ENCODE assay signal across 1 cellular context in genomic region chr3:183511277-183512131, GRCh38.
A peak's percentile ranks its signal among the peaks of the same experiment; 100 is the strongest.
TF ChIP-seq lines count a peak whose summit lies in the region.

No MANE protein-coding gene starts in this region.

TF ChIP-seq in GM12878, 131 proteins besides CTCF, POLR2A, EP300 and RAD21:
- peak; percentile 79 for TF ChIP-seq MYB (IDR thresholded peaks at IDR 0.05; ENCODE audit: borderline replicate concordance, low read depth, low read length)
- 0 out of 2 replicates have a peak, but pooled peaks have one; percentile 15 for TF ChIP-seq RB1 (IDR thresholded peaks at IDR 0.05; ENCODE audit: borderline replicate concordance)
- TF ChIP-seq DPF2 (IDR thresholded peaks at IDR 0.05) = 0 out of 2 replicates have a peak, but pooled peaks have one; percentile 45
- TF ChIP-seq RAD51 (IDR thresholded peaks at IDR 0.05) = 0 out of 2 replicates have a peak, but pooled peaks have one; percentile 12
- TF ChIP-seq ZNF687 (IDR thresholded peaks at IDR 0.05) = peak; percentile 100
- peak; percentile 96 for TF ChIP-seq ZBTB4 (CRISPR knock-in tag; IDR thresholded peaks at IDR 0.05)
- peak; percentile 57 for TF ChIP-seq RELA (IDR thresholded peaks at IDR 0.05; ENCODE audit: borderline replicate concordance, partially characterized antibody)
- 0 out of 2 replicates have a peak, but pooled peaks have one; percentile 54 for TF ChIP-seq TCF3 (IDR thresholded peaks at IDR 0.05; ENCODE audit: borderline replicate concordance, insufficient read depth, low read depth, low read length)
- TF ChIP-seq IKZF2 (IDR thresholded peaks at IDR 0.05) = peak; percentile 22 to 31; a peak in 2 of 4 replicates
- TF ChIP-seq ZNF24 (IDR thresholded peaks at IDR 0.05) = 0 out of 2 replicates have a peak, but pooled peaks have one; percentile 33
- peak; percentile 55; the same call in 1 of the 2 replicates for TF ChIP-seq MTA2 (IDR thresholded peaks at IDR 0.05; ENCODE audit: low read depth)
- TF ChIP-seq YY1 (IDR thresholded peaks at IDR 0.05; ENCODE audit: low read depth, low read length) = 0 out of 2 replicates have a peak, but pooled peaks have one; percentile 24
- TF ChIP-seq NBN (IDR thresholded peaks at IDR 0.05) = 0 out of 2 replicates have a peak, but pooled peaks have one; percentile 28
- peak; percentile 71 for TF ChIP-seq SMARCA5 (IDR thresholded peaks at IDR 0.05)
- 0 out of 2 replicates have a peak, but pooled peaks have one; percentile 21 for TF ChIP-seq PAX5 (IDR thresholded peaks at IDR 0.05; ENCODE audit: borderline replicate concordance, low read depth, low read length)
- TF ChIP-seq, protein P1, sequence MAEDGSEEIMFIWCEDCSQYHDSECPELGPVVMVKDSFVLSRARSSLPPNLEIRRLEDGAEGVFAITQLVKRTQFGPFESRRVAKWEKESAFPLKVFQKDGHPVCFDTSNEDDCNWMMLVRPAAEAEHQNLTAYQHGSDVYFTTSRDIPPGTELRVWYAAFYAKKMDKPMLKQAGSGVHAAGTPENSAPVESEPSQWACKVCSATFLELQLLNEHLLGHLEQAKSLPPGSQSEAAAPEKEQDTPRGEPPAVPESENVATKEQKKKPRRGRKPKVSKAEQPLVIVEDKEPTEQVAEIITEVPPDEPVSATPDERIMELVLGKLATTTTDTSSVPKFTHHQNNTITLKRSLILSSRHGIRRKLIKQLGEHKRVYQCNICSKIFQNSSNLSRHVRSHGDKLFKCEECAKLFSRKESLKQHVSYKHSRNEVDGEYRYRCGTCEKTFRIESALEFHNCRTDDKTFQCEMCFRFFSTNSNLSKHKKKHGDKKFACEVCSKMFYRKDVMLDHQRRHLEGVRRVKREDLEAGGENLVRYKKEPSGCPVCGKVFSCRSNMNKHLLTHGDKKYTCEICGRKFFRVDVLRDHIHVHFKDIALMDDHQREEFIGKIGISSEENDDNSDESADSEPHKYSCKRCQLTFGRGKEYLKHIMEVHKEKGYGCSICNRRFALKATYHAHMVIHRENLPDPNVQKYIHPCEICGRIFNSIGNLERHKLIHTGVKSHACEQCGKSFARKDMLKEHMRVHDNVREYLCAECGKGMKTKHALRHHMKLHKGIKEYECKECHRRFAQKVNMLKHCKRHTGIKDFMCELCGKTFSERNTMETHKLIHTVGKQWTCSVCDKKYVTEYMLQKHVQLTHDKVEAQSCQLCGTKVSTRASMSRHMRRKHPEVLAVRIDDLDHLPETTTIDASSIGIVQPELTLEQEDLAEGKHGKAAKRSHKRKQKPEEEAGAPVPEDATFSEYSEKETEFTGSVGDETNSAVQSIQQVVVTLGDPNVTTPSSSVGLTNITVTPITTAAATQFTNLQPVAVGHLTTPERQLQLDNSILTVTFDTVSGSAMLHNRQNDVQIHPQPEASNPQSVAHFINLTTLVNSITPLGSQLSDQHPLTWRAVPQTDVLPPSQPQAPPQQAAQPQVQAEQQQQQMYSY (CRISPR knock-in tag; IDR thresholded peaks at IDR 0.05) = peak; percentile 91
- peak; percentile 56; the same call in 1 of the 2 replicates for TF ChIP-seq MLLT1 (IDR thresholded peaks at IDR 0.05)
- TF ChIP-seq MEF2B (IDR thresholded peaks at IDR 0.05; ENCODE audit: partially characterized antibody, poor library complexity, severe bottlenecking) = peak; percentile 78
- 0 out of 3 replicates have a peak, but pooled peaks have one; percentile 13 for TF ChIP-seq POU2F2 (IDR thresholded peaks at IDR 0.05; ENCODE audit: borderline replicate concordance, low read depth, low read length)
- TF ChIP-seq ZNF217 (IDR thresholded peaks at IDR 0.05) = 0 out of 2 replicates have a peak, but pooled peaks have one; percentile 62
- peak; percentile 37; the same call in 1 of the 2 replicates for TF ChIP-seq ZBTB40 (IDR thresholded peaks at IDR 0.05; ENCODE audit: borderline replicate concordance)
- peak; percentile 83 for TF ChIP-seq RELB (IDR thresholded peaks at IDR 0.05; ENCODE audit: low read depth)
- 0 out of 2 replicates have a peak, but pooled peaks have one; percentile 71 for TF ChIP-seq LARP7 (IDR thresholded peaks at IDR 0.05)
- TF ChIP-seq, protein P2, sequence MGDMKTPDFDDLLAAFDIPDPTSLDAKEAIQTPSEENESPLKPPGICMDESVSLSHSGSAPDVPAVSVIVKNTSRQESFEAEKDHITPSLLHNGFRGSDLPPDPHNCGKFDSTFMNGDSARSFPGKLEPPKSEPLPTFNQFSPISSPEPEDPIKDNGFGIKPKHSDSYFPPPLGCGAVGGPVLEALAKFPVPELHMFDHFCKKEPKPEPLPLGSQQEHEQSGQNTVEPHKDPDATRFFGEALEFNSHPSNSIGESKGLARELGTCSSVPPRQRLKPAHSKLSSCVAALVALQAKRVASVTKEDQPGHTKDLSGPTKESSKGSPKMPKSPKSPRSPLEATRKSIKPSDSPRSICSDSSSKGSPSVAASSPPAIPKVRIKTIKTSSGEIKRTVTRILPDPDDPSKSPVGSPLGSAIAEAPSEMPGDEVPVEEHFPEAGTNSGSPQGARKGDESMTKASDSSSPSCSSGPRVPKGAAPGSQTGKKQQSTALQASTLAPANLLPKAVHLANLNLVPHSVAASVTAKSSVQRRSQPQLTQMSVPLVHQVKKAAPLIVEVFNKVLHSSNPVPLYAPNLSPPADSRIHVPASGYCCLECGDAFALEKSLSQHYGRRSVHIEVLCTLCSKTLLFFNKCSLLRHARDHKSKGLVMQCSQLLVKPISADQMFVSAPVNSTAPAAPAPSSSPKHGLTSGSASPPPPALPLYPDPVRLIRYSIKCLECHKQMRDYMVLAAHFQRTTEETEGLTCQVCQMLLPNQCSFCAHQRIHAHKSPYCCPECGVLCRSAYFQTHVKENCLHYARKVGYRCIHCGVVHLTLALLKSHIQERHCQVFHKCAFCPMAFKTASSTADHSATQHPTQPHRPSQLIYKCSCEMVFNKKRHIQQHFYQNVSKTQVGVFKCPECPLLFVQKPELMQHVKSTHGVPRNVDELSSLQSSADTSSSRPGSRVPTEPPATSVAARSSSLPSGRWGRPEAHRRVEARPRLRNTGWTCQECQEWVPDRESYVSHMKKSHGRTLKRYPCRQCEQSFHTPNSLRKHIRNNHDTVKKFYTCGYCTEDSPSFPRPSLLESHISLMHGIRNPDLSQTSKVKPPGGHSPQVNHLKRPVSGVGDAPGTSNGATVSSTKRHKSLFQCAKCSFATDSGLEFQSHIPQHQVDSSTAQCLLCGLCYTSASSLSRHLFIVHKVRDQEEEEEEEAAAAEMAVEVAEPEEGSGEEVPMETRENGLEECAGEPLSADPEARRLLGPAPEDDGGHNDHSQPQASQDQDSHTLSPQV (IDR thresholded peaks at IDR 0.05) = peak; percentile 99
